8 cellular contexts compared by ENCODE assay signal in the genomic region with DNA sequence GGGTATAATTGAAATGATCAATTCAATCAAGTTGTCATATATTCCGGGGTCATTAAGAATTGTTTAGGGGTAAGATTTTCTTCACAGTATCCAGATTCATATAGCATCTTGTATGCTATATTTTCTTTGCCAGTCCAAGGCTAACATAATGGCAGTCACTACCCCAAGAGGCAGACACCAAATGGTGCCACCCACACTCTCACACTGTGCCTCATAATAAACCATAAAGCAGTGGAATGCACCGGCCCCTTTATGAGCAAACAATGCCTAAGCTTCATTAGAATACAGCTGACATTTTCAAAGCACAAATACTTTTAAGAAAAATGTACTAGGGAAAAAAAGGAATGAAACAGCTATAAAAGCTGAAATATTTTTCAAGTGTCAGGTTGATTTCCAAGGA.
DNase-seq lines count a peak whose midpoint lies in the region; ATAC-seq and TF ChIP-seq lines count a peak whose summit lies in the region.

No MANE protein-coding gene starts in this region.

- H3K4me1 Mint-ChIP-seq in activated CD4-positive, alpha-beta memory T cell treated with anti-CD3 and anti-CD28 coated beads, Interleukin-2, amount 10 ng/mL, durations not matched to agents 7 days and 5 days, result peaks cover 13% of the 10 kb centered on the region

- peak overlapping the region; percentile 60 for H3K4me3 Mint-ChIP-seq in activated CD4-positive, alpha-beta memory T cell treated with anti-CD3 and anti-CD28 coated beads, Interleukin-2, amount 10 ng/mL, durations not matched to agents 7 days and 5 days

- TF ChIP-seq CTCF in heart right ventricle (IDR thresholded peaks at IDR 0.05), result no peak

- CTCF ChIA-PET in activated CD4-positive, alpha-beta memory T cell treated with anti-CD3 and anti-CD28 coated beads, Interleukin-2, amount 10 ng/mL, durations not matched to agents 7 days and 5 days (lab: Charles Lee), result no interaction called here

- 2 to 5% methylated on average over 2 of the region's 2 CpGs for WGBS in heart right ventricle, 2 donors

- POLR2A ChIA-PET in activated CD4-positive, alpha-beta memory T cell treated with anti-CD3 and anti-CD28 coated beads, Interleukin-2, amount 10 ng/mL, durations not matched to agents 7 days and 5 days (lab: Charles Lee), result interaction anchor here (0.9 kb wide), 1 partner anchor 796 kb away, joined by 3 read pairs; a partner anchor contains a TSS

- H3K27ac ChIP-seq in heart right ventricle (peak overlapping the region in 7 of 10 donors; percentile 5 to 73 (median 45)), rectal smooth muscle tissue (ENCODE audit: low read depth, low read length) (no peak overlapping the region)

- peak; percentile 48 for ATAC-seq in GM21528 (IDR thresholded peaks at IDR 0.05; ENCODE audit: low FRiP score, unreplicated experiment)
- ATAC-seq in heart right ventricle, result peak in 6 of 8 donors; percentile 55 to 86 (median 73)
- ATAC-seq in sciatic nerve, result no peak
- ATAC-seq in GM19452 (IDR thresholded peaks at IDR 0.05; ENCODE audit: unreplicated experiment), result no peak

- H3K4me3 ChIP-seq in heart right ventricle (peak overlapping the region; percentile 11 to 61 (median 54)), rectal smooth muscle tissue (ENCODE audit: low read length) (peak overlapping the region; percentile 63)

- H3K36me3 ChIP-seq in heart right ventricle, result no peaks in the 10 kb centered on the region
- no peaks in the 10 kb centered on the region for H3K36me3 ChIP-seq in rectal smooth muscle tissue (ENCODE audit: control insufficient read depth, insufficient read depth, low read length)

- no peak overlapping the region for H3K9ac ChIP-seq in rectal smooth muscle tissue (ENCODE audit: low read length)

- no peaks in the 10 kb centered on the region for H3K9me3 ChIP-seq in heart right ventricle

- no peaks in the 10 kb centered on the region for H3K36me3 Mint-ChIP-seq in activated CD4-positive, alpha-beta memory T cell treated with anti-CD3 and anti-CD28 coated beads, Interleukin-2, amount 10 ng/mL, durations not matched to agents 7 days and 5 days (ENCODE audit: low read depth)

- no peaks in the 10 kb centered on the region for H3K27me3 Mint-ChIP-seq in activated CD4-positive, alpha-beta memory T cell treated with anti-CD3 and anti-CD28 coated beads, Interleukin-2, amount 10 ng/mL, durations not matched to agents 7 days and 5 days

- H3K27ac Mint-ChIP-seq in activated CD4-positive, alpha-beta memory T cell treated with anti-CD3 and anti-CD28 coated beads, Interleukin-2, amount 10 ng/mL, durations not matched to agents 7 days and 5 days, result no peak overlapping the region

- H3K27me3 ChIP-seq in heart right ventricle (no peaks in the 10 kb centered on the region), rectal smooth muscle tissue (ENCODE audit: control insufficient read depth, insufficient read depth, low read length) (no peaks in the 10 kb centered on the region)

- DNase-seq in EL (peak; percentile 59), M059J (ENCODE audit: low read depth) (peak; percentile 76), heart right ventricle (no peak), sciatic nerve (ENCODE audit: low spot score) (no peak)
- no peak for DNase-seq in activated CD4-positive, alpha-beta memory T cell treated with anti-CD3 and anti-CD28 coated beads, Interleukin-2, amount 10 ng/mL, durations not matched to agents 7 days and 5 days

- no peaks in the 10 kb centered on the region for H3K9me3 Mint-ChIP-seq in activated CD4-positive, alpha-beta memory T cell treated with anti-CD3 and anti-CD28 coated beads, Interleukin-2, amount 10 ng/mL, durations not matched to agents 7 days and 5 days

- H3K4me1 ChIP-seq in heart right ventricle (peaks cover 0 to 35% (median 22%) of the 10 kb centered on the region in 9 donors), rectal smooth muscle tissue (ENCODE audit: control insufficient read depth, insufficient read depth, low read length) (peaks cover 3% of the 10 kb centered on the region)

- intact Hi-C loops in heart right ventricle (cut with DNase I) (loop anchor here in 1 of 10 donors (10.0 kb wide), 1 partner anchor 117 kb away; a partner anchor contains a TSS), sciatic nerve (cut with DNase I) (no loop called here)

Comparison
In these comparisons a context has a peak if more than half of its experiments do, and no peak if none do; other contexts are left out.
1. DNase-seq: peak in EL (single experiment) and M059J (single experiment); none in activated CD4-positive, alpha-beta memory T cell treated with anti-CD3 and anti-CD28 coated beads, Interleukin-2, amount 10 ng/mL, durations not matched to agents 7 days and 5 days (single experiment), heart right ventricle (0 of 2) and sciatic nerve (single experiment).
2. ATAC-seq: peak in GM21528 (single experiment) and heart right ventricle (6 of 8); none in sciatic nerve (single experiment) and GM19452 (single experiment).